ENCODE assay signal across 8 cellular contexts in genomic region chr1:145823565-145824498, GRCh38. TPM values are rescaled to one million over a fixed set of nuclear protein-coding genes. Genes with fewer than 3 reads are reported as not detected.
DNase-seq lines count a peak whose midpoint lies in the region; ATAC-seq and TF ChIP-seq lines count a peak whose summit lies in the region.

Gene POLR3C (plus strand): TSS chr1:145824200. CDS start chr1:145825777, 1,577 bp downstream.
Gene RNF115 (minus strand): TSS chr1:145824095. CDS start chr1:145823873, 222 bp downstream.

- H4K20me1 ChIP-seq in mammary epithelial cell (ENCODE audit: insufficient read depth, low read length) = no peaks in the 10 kb centered on the region
- no peaks in the 10 kb centered on the region for H4K20me1 ChIP-seq in smooth muscle cell (ENCODE audit: low read depth)

- BruUV-seq in mammary epithelial cell (replicated peaks; lab: Mats Ljungman, UMichigan) = TSS peak; percentile 38

- dilution Hi-C loops in mammary epithelial cell (cut with HindIII; ENCODE audit: low sequenced_read_pairs) = no loop called here

- H3K79me2 ChIP-seq in mammary epithelial cell (ENCODE audit: insufficient read depth, low read length) (peaks cover 41% of the 10 kb centered on the region), smooth muscle cell (ENCODE audit: low read depth) (peaks cover 34% of the 10 kb centered on the region)

- intact Hi-C loops in mammary epithelial cell (cut with micrococcal nuclease) = loop anchor here (5.0 kb wide), 2 partner anchors 42 to 92 kb away; no protein-coding TSS in a partner anchor

- H3K4me2 ChIP-seq in mammary epithelial cell (ENCODE audit: insufficient read depth, low read depth, low read length) (peak within 1 kb of the TSS; percentile 80), smooth muscle cell (peak within 1 kb of the TSS; percentile 98)

- peak; percentile 87 for ATAC-seq in GM18909 (IDR thresholded peaks at IDR 0.05; ENCODE audit: poor library complexity, unreplicated experiment)
- ATAC-seq in HG03159 (IDR thresholded peaks at IDR 0.05; ENCODE audit: unreplicated experiment) = peak; percentile 80

- POLR2A ChIA-PET in AG04449 (lab: Yijun Ruan, JAX) = interaction anchor here (0.5 to 1.7 kb wide), 6 partner anchors 22 to 110 kb away, joined by 3 to 17 read pairs (median 6); partner anchors contain the start of genes NUDT17 and PIAS3

- H3K36me3 ChIP-seq in mammary epithelial cell (ENCODE audit: insufficient read depth, low read length) (peaks cover 14% of the 10 kb centered on the region), smooth muscle cell (ENCODE audit: low read depth) (peaks cover 13% of the 10 kb centered on the region)

- H3F3A ChIP-seq in smooth muscle cell (ENCODE audit: low read depth) = no peaks in the 10 kb centered on the region

- TF ChIP-seq CTCF in AG04449 (IDR thresholded peaks at IDR 0.05; ENCODE audit: insufficient read depth, low read length, missing control alignments) (no peak), WI38 (IDR thresholded peaks at IDR 0.05; ENCODE audit: low read depth, low read length) (no peak), mammary epithelial cell (conservative IDR thresholded peaks at IDR 0.05 in 1 of 2, IDR thresholded peaks at IDR 0.05 in 1 of 2; ENCODE audit: extremely low read depth in 1 of 2, insufficient read depth in 1 of 2, low read depth in 1 of 2, low read length in 2 of 2) (no peak), smooth muscle cell (IDR thresholded peaks at IDR 0.05; ENCODE audit: borderline replicate concordance, insufficient read depth, poor library complexity, severe bottlenecking) (no peak)

- in situ Hi-C loops in mammary epithelial cell (cut with MboI; ENCODE audit: low sequenced_read_pairs in 2 of 2) = no loop called here

- no peaks in the 10 kb centered on the region for H3K27me3 ChIP-seq in mammary epithelial cell (ENCODE audit: insufficient read depth, low read length)
- no peaks in the 10 kb centered on the region for H3K27me3 ChIP-seq in smooth muscle cell (ENCODE audit: low read depth)

- CTCF ChIA-PET in AG04449 (lab: Yijun Ruan, JAX) = interaction anchor here (0.8 to 8.6 kb wide), 4 partner anchors 23 to 103 kb away, joined by 3 to 136 read pairs (median 8); partner anchors contain the start of gene NUDT17
- CTCF ChIA-PET in mammary epithelial cell (lab: Charles Lee; ENCODE audit: low non-redundant PET) = no interaction called here

- no peaks in the 10 kb centered on the region for H3K9me3 ChIP-seq in mammary epithelial cell (replicated peaks; ENCODE audit: insufficient read depth, low read length)
- H3K9me3 ChIP-seq in smooth muscle cell (replicated peaks; ENCODE audit: low read depth) = no peaks in the 10 kb centered on the region

- under 1% methylated on average over 22 of the region's 89 CpGs for WGBS in mammary epithelial cell (ENCODE audit: low coverage, missing lambda C conversion rate)
- WGBS in smooth muscle cell (ENCODE audit: low lambda C conversion rate) = under 1% methylated on average over 85 of the region's 89 CpGs

- H3K27ac ChIP-seq in mammary epithelial cell (ENCODE audit: insufficient read depth, low read depth, low read length) (peak within 1 kb of the TSS; percentile 86), smooth muscle cell (ENCODE audit: low read depth) (peak within 1 kb of the TSS; percentile 95)

- H2AFZ ChIP-seq in mammary epithelial cell (ENCODE audit: low read depth, low read length) (peak within 1 kb of the TSS; percentile 89), smooth muscle cell (ENCODE audit: low read depth) (peak within 1 kb of the TSS; percentile 99)

- H3K4me3 ChIP-seq in AG04449 (ENCODE audit: low read depth, low read length) (peak within 1 kb of the TSS; percentile 82), WI38 (ENCODE audit: low read depth, low read length) (peak within 1 kb of the TSS; percentile 80), mammary epithelial cell (replicated peaks in 1 of 3; ENCODE audit: insufficient read depth in 1 of 3, low read depth in 2 of 3, low read length in 3 of 3) (peak within 1 kb of the TSS; percentile 82 to 95 (median 87)), smooth muscle cell (peak within 1 kb of the TSS; percentile 99)

- H3K9ac ChIP-seq in mammary epithelial cell (ENCODE audit: insufficient read depth, low read length) (peak within 1 kb of the TSS; percentile 94), smooth muscle cell (ENCODE audit: low read depth) (peak within 1 kb of the TSS; percentile 96)

- H3K4me1 ChIP-seq in mammary epithelial cell (ENCODE audit: insufficient read depth, low read length) (peaks cover 11% of the 10 kb centered on the region), smooth muscle cell (ENCODE audit: low read depth) (peaks cover 10% of the 10 kb centered on the region)

- DNase-seq in AG04449 (ENCODE audit: low read depth, low spot score) (peak; percentile 36), NCI-H2227 treated with DMSO at 0.1 percent for 48 hours (lab: John Stamatoyannopoulos, UW) (peak; percentile 97), mammary epithelial cell (peak; percentile 90), iPS-NIHi11 (ENCODE audit: low spot score) (peak; percentile 97), smooth muscle cell (lab: John Stamatoyannopoulos, UW; ENCODE audit: unreplicated experiment) (peak; percentile 70)

RNA-seq across cellular contexts. Expression of gene POLR3C, which starts in this region (rescaled TPM):
- total RNA-seq in mammary epithelial cell (10 to 100 TPM; 36.2 to 44.3 TPM), smooth muscle cell (22.6 and 31.6 TPM in 2 replicates)
- polyA plus RNA-seq in mammary epithelial cell (36.6 TPM), smooth muscle cell (30.2 and 31.7 TPM in 2 replicates)
- polyA minus RNA-seq in mammary epithelial cell = 38.2 TPM

RNA-seq across cellular contexts. Expression of gene RNF115, which starts in this region (rescaled TPM):
- total RNA-seq in mammary epithelial cell (10 to 100 TPM; 11.1 to 12.0 TPM), smooth muscle cell (8.6 and 9.2 TPM in 2 replicates)
- polyA plus RNA-seq in mammary epithelial cell (5.6 TPM), smooth muscle cell (4.2 and 4.5 TPM in 2 replicates)
- 4.1 TPM for polyA minus RNA-seq in mammary epithelial cell

Comparison
In these comparisons a context has a peak if more than half of its experiments do, and no peak if none do; other contexts are left out.
1. Peak in every context shown above with its lines: DNase-seq, ATAC-seq, H3K4me3 ChIP-seq and H3K27ac ChIP-seq.
2. DNase-seq: peak in every context shown above with its lines; median percentile 97 in NCI-H2227 treated with DMSO at 0.1 percent for 48 hours; 97 in iPS-NIHi11; 90 in mammary epithelial cell; 70 in smooth muscle cell; 36 in AG04449.